Comparison of ENCODE assay signal across 21 cellular contexts in the genomic region with DNA sequence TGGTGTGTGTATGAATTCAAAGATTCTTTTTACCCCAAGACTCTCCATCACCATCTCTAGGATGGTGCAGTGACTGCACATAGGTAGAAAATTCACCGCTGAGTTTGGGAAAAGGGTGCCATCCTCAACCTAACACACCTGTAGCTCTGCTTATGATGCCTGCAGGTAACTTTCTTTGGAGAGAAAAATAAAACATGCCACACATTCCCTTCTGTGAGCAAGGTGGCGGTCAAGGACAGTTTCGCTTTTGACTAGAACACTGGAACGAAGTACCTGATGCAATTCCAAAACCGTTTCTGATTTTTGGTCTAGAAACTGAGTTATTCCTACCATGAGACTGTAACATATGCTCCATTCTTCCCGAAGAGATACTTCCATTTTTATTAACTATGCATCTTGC.
"Had no signal": no experiment of that assay in that cellular context is flagged by ENCODE, and none has a peak within 500 bp of the region (broad histone marks: within the 10 kb centered on the region; RNA-seq: fewer than 3 reads in every experiment).

No MANE protein-coding gene starts in this region.

- H3K9me3 ChIP-seq: colonic mucosa, heart right ventricle, psoas muscle, right atrium auricular region, transverse colon had no signal

- H3K27me3 ChIP-seq: colonic mucosa, dorsolateral prefrontal cortex, right atrium auricular region, transverse colon had no signal

- H3K4me3 ChIP-seq: colonic mucosa, dorsolateral prefrontal cortex, heart right ventricle, psoas muscle, right atrium auricular region, transverse colon had no signal

- H3K27ac ChIP-seq: colonic mucosa, heart right ventricle, psoas muscle, right atrium auricular region, transverse colon had no signal

- ATAC-seq: activated T-helper 17 cell treated with anti-CD3 and anti-CD28 coated beads, Interleukin-2, amount 50 U/mL, for 72 hours; heart right ventricle; natural killer cell; psoas muscle; WTC11 had no signal

- H3K4me1 ChIP-seq: colonic mucosa, psoas muscle, transverse colon had no signal

- H3K36me3 ChIP-seq: colonic mucosa, heart right ventricle, right atrium auricular region, transverse colon had no signal

- DNase-seq: activated CD8-positive, alpha-beta memory T cell treated with anti-CD3 and anti-CD28 coated beads for 24 hours; activated CD8-positive, alpha-beta memory T cell treated with anti-CD3 and anti-CD28 coated beads, Interleukin-2, amount 50 U/mL, for 4 hours; activated naive CD4-positive, alpha-beta T cell; activated naive CD8-positive, alpha-beta T cell treated with anti-CD3 and anti-CD28 coated beads, Interleukin-2, amount 10 ng/mL, durations not matched to agents 7 days and 5 days; activated T-cell treated with anti-CD3 and anti-CD28 coated beads, Interleukin-2, amount 50 U/mL, for 24 hours; amniotic stem cell; colonic mucosa; dorsolateral prefrontal cortex; heart right ventricle; islet precursor cell; midbrain; natural killer cell; psoas muscle; stimulated activated CD4-positive, alpha-beta T cell treated with anti-CD3 and anti-CD28 coated beads, Interleukin-12 subunit alpha, Interleukin-12 subunit beta, amount 100 ng/mL, for 4 hours; T-helper 1 cell; T-helper 9 cell; transverse colon had no signal

- FAIRE-seq: bronchial epithelial cell had no signal
